In the genomic region with DNA sequence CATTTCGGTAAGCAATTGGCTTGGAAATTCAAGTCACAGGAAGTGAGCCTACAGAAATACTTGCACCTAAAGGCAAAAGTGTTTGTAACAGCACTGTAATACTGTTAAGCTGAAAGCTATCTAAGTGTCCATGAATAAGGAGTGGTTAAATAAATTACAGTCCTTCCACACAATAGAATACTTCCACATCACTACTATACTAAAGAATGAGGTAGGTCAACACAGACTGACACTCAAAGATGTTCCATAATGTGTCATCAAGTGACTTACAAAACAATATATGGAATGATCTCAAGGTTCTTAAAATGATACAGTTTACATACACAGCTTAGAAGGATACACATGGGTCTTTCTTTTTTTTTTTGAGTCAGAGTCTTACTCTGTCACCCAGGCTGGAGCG, we compare ENCODE assay signal across 1 cellular context.
TF ChIP-seq lines count a peak whose summit lies in the region.

No MANE protein-coding gene starts in this region.

TF ChIP-seq in HepG2, 621 proteins besides CTCF, POLR2A, EP300 and RAD21 (continued from another document):
- TF ChIP-seq SP1 (IDR thresholded peaks at IDR 0.05) (no peak), SP1 (CRISPR knock-in tag; IDR thresholded peaks at IDR 0.05) (no peak), POGZ (CRISPR knock-in tag; IDR thresholded peaks at IDR 0.05) (no peak), MTF2 (CRISPR knock-in tag; IDR thresholded peaks at IDR 0.05; ENCODE audit: borderline replicate concordance) (no peak), REL (CRISPR knock-in tag; conservative IDR thresholded peaks at IDR 0.05) (no peak), MAFG (CRISPR knock-in tag; IDR thresholded peaks at IDR 0.05) (no peak), LRRFIP1 (CRISPR knock-in tag; conservative IDR thresholded peaks at IDR 0.05) (no peak)
- TF ChIP-seq, protein P1, sequence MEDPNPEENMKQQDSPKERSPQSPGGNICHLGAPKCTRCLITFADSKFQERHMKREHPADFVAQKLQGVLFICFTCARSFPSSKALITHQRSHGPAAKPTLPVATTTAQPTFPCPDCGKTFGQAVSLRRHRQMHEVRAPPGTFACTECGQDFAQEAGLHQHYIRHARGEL (CRISPR knock-in tag; IDR thresholded peaks at IDR 0.05), result no peak
